Comparison of ENCODE assay signal across 16 cellular contexts in the genomic region with DNA sequence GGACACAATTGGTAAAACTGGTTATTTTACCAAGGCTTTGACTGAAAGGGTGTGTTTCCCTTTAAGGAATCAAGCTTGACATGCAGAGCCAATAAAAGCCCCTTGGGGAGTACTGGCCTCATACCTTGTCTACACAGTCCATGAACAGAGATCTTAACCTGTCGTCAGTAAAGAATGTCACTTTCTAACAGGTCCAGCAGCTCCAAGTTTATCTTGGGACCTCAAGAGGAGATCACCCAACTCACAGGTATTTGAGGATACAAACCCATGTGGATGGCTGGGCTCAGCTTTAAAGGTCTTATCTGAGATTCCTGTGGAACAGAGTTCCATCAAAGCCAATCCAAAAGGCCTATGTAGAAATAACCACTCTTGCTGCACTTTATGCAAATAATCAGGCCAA.
DNase-seq lines count a peak whose midpoint lies in the region; ATAC-seq and TF ChIP-seq lines count a peak whose summit lies in the region.
"Had no signal": no experiment of that assay in that cellular context is flagged by ENCODE, and none has a peak within 500 bp of the region (broad histone marks: within the 10 kb centered on the region; RNA-seq: fewer than 3 reads in every experiment).

No MANE protein-coding gene starts in this region.

- H3K27me3 ChIP-seq in RWPE2 (ENCODE audit: insufficient read depth, poor library complexity, severe bottlenecking) (no peaks in the 10 kb centered on the region), WERI-Rb-1 (ENCODE audit: insufficient read depth, low read depth, severe bottlenecking) (no peaks in the 10 kb centered on the region)

- H3K4me3 Mint-ChIP-seq in activated naive CD4-positive, alpha-beta T cell treated with anti-CD3 and anti-CD28 coated beads for 36 hours = no peak overlapping the region
- H3K4me3 Mint-ChIP-seq in Calu3 (ENCODE audit: low read depth, unreplicated experiment) = no peak overlapping the region
- peak overlapping the region; percentile 4 for H3K4me3 Mint-ChIP-seq in type B pancreatic cell

- intact Hi-C loops in activated naive CD4-positive, alpha-beta T cell treated with anti-CD3 and anti-CD28 coated beads for 36 hours (cut with micrococcal nuclease) = loop anchor here (5.0 kb wide), 1 partner anchor 1786 kb away; no protein-coding TSS in a partner anchor
- intact Hi-C loops in Calu3 (cut with micrococcal nuclease; ENCODE audit: unreplicated experiment) = no loop called here

- H3K9me3 ChIP-seq in RWPE2 (ENCODE audit: severe bottlenecking) (peaks cover 9% of the 10 kb centered on the region), WERI-Rb-1 (ENCODE audit: severe bottlenecking) (peaks cover 3% of the 10 kb centered on the region)

- no peaks in the 10 kb centered on the region for H3K27me3 Mint-ChIP-seq in activated naive CD4-positive, alpha-beta T cell treated with anti-CD3 and anti-CD28 coated beads for 36 hours (ENCODE audit: low read depth)
- H3K27me3 Mint-ChIP-seq in Calu3 (ENCODE audit: unreplicated experiment) (no peaks in the 10 kb centered on the region), type B pancreatic cell (no peaks in the 10 kb centered on the region)
- H3K27me3 Mint-ChIP-seq: IgD-negative memory B cell had no signal

- H3K4me1 Mint-ChIP-seq in activated naive CD4-positive, alpha-beta T cell treated with anti-CD3 and anti-CD28 coated beads for 36 hours (ENCODE audit: low read depth) = peaks cover 85% of the 10 kb centered on the region
- peaks cover 56% of the 10 kb centered on the region for H3K4me1 Mint-ChIP-seq in Calu3 (ENCODE audit: low read depth, unreplicated experiment)
- no peaks in the 10 kb centered on the region for H3K4me1 Mint-ChIP-seq in type B pancreatic cell (ENCODE audit: unreplicated experiment)

- no TSS peak for BruUV-seq in Calu3 (replicated peaks; lab: Mats Ljungman, UMichigan)

- CTCF ChIA-PET in activated naive CD4-positive, alpha-beta T cell treated with anti-CD3 and anti-CD28 coated beads for 36 hours (lab: Charles Lee) = interaction anchor here (0.6 to 2.9 kb wide), 4 partner anchors 30 to 169 kb away, joined by 3 to 8 read pairs (median 3); partner anchors contain the start of gene STK17A
- CTCF ChIA-PET in Calu3 (lab: Charles Lee) = interaction anchor here (1.2 kb wide), 1 partner anchor 8 kb away, joined by 3 read pairs; no protein-coding TSS in a partner anchor

- peaks cover 10% of the 10 kb centered on the region for H3K36me3 ChIP-seq in RWPE2 (ENCODE audit: low read depth)
- H3K36me3 ChIP-seq in WERI-Rb-1 = peaks cover 3% of the 10 kb centered on the region; the same call in 1 of the 2 replicates

- H3K27ac Mint-ChIP-seq in activated naive CD4-positive, alpha-beta T cell treated with anti-CD3 and anti-CD28 coated beads for 36 hours = peak overlapping the region; percentile 24
- H3K27ac Mint-ChIP-seq in activated naive CD4-positive, alpha-beta T cell treated with anti-CD3 and anti-CD28 coated beads, Interleukin-2, amount 50 U/mL, for 72 hours = peak overlapping the region in 1 of 2 donors; percentile 97
- H3K27ac Mint-ChIP-seq in Calu3 (ENCODE audit: unreplicated experiment) = peak overlapping the region; percentile 29
- H3K27ac Mint-ChIP-seq in type B pancreatic cell = peak overlapping the region; percentile 63

- H3K4me3 ChIP-seq in RWPE2 (ENCODE audit: severe bottlenecking) (no peak overlapping the region), WERI-Rb-1 (ENCODE audit: low read depth, low read length) (no peak overlapping the region)

- no peak for DNase-seq in activated naive CD4-positive, alpha-beta T cell treated with anti-CD3 and anti-CD28 coated beads for 36 hours
- no peak for DNase-seq in activated naive CD4-positive, alpha-beta T cell treated with anti-CD3 and anti-CD28 coated beads, Interleukin-2, amount 50 U/mL, for 72 hours (ENCODE audit: low spot score in 2 of 2)
- DNase-seq in Calu3 (no peak), RWPE2 (ENCODE audit: low spot score) (no peak), type B pancreatic cell (ENCODE audit: extremely low spot score, unreplicated experiment) (no peak), WERI-Rb-1 (no peak)
- DNase-seq: ACHN, MV-4-11, NCI-H1417 treated with DMSO at 0.1 percent for 48 hours, NCI-H2029, NCI-H2171 treated with DMSO at 0.1 percent for 48 hours, NCI-H510A, NCI-H82, SIG-M5 had no signal

- H3K27ac ChIP-seq in RWPE2 (ENCODE audit: poor library complexity, severe bottlenecking) (peak overlapping the region; percentile 39), WERI-Rb-1 (no peak overlapping the region)

- H3K36me3 Mint-ChIP-seq in activated naive CD4-positive, alpha-beta T cell treated with anti-CD3 and anti-CD28 coated beads for 36 hours (ENCODE audit: low read depth) = peaks cover 42% of the 10 kb centered on the region
- peaks cover 32 to 81% of the 10 kb centered on the region in 2 donors for H3K36me3 Mint-ChIP-seq in activated naive CD4-positive, alpha-beta T cell treated with anti-CD3 and anti-CD28 coated beads, Interleukin-2, amount 50 U/mL, for 72 hours
- H3K36me3 Mint-ChIP-seq in Calu3 (ENCODE audit: insufficient read depth, unreplicated experiment) (peaks cover 24% of the 10 kb centered on the region), type B pancreatic cell (peaks cover 30% of the 10 kb centered on the region)

- TF ChIP-seq CTCF in Calu3 (IDR thresholded peaks at IDR 0.05; ENCODE audit: unreplicated experiment) (no peak), RWPE2 (IDR thresholded peaks at IDR 0.05; ENCODE audit: poor library complexity, severe bottlenecking) (no peak), type B pancreatic cell (conservative IDR thresholded peaks at IDR 0.05) (no peak), WERI-Rb-1 (IDR thresholded peaks at IDR 0.05; ENCODE audit: low read depth, low read length) (no peak)

- no peak for ATAC-seq in activated naive CD4-positive, alpha-beta T cell treated with anti-CD3 and anti-CD28 coated beads, Interleukin-2, amount 50 U/mL, for 72 hours
- no peak for ATAC-seq in RWPE2 (ENCODE audit: low read depth)
- no peak for ATAC-seq in HG03520 (IDR thresholded peaks at IDR 0.05; ENCODE audit: unreplicated experiment)

- H3K9me3 Mint-ChIP-seq in activated naive CD4-positive, alpha-beta T cell treated with anti-CD3 and anti-CD28 coated beads for 36 hours = peaks cover 37% of the 10 kb centered on the region
- peaks cover 0 to 24% of the 10 kb centered on the region in 2 donors for H3K9me3 Mint-ChIP-seq in activated naive CD4-positive, alpha-beta T cell treated with anti-CD3 and anti-CD28 coated beads, Interleukin-2, amount 50 U/mL, for 72 hours
- H3K9me3 Mint-ChIP-seq in Calu3 (ENCODE audit: low read depth, unreplicated experiment) (peaks cover 12% of the 10 kb centered on the region), type B pancreatic cell (peaks cover 14% of the 10 kb centered on the region)

- H3K4me1 ChIP-seq in RWPE2 (ENCODE audit: insufficient read depth, poor library complexity, severe bottlenecking) = peaks cover 39% of the 10 kb centered on the region
